In the genomic region with DNA sequence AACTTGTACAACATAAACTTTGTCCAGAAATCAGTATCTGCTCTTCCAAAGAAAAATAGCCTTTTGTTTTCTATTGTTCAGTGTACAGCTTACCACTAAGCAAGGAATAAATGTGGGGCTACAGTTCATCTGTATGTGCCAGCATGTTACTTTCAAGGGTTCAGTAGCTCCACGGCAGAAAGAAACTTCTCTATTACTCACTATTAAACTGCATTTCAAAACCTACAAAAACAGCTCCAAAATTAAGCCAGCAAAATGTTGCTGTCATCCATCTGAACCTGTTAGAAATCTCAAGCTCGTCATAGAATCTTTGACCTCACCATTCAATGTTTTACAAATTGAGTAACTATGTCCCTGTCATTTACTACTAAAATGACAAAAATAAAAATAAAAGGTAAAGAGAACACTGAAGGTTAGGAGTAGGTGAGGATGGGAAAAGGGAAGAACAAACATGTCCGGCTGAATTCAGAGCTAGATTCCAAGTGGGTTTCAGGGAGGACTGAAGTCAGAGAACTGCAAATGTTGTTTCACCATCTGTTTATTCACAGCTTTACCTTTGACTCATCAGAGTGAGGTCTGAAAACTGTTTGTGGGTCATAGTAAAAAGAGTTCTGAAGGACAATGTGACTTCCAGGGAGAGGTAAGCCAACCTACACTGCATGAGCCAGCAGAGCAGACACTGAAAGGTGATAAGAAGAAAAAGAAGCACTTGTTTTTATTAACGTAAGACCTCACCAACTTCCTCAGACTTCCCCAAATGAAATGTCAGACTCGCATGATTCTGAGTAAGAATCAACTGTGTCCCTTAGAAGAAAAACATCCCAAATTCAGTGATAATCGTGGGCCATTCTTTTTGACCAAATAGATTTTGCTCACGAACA, we compare ENCODE assay signal across 10 cellular contexts.
DNase-seq lines count a peak whose midpoint lies in the region; ATAC-seq, FAIRE-seq and TF ChIP-seq lines count a peak whose summit lies in the region.
"Had no signal": no experiment of that assay in that cellular context is flagged by ENCODE, and none has a peak within 500 bp of the region (broad histone marks: within the 10 kb centered on the region; RNA-seq: fewer than 3 reads in every experiment).

No MANE protein-coding gene starts in this region.

- peak in 2 of 7 experiments; percentile 20 to 34 for DNase-seq in CD8-positive, alpha-beta T cell
- DNase-seq in breast epithelium (ENCODE audit: low spot score in 2 of 2) (no peak), natural killer cell (no peak), GM12892 (ENCODE audit: insufficient read length) (no peak), UCSD-AML1 (lab: John Stamatoyannopoulos, UW; ENCODE audit: unreplicated experiment) (no peak), HuH-7 (ENCODE audit: low spot score) (no peak)
- DNase-seq: NCI-H2171 had no signal

- H4K20me1 ChIP-seq in Loucy (ENCODE audit: insufficient read depth, low read length, poor library complexity, severe bottlenecking), result peaks cover 7% of the 10 kb centered on the region

- H3K79me2 ChIP-seq in Loucy (ENCODE audit: insufficient read depth, low read length), result peaks cover 53% of the 10 kb centered on the region

- peak overlapping the region; percentile 30 for H3K9ac ChIP-seq in Loucy (ENCODE audit: low read depth, low read length, poor library complexity, severe bottlenecking)

- H3K9me3 ChIP-seq in CD8-positive, alpha-beta T cell (ENCODE audit: low read length), result no peaks in the 10 kb centered on the region
- H3K9me3 ChIP-seq in Loucy (ENCODE audit: insufficient read depth, low read depth, low read length) (no peaks in the 10 kb centered on the region), breast epithelium (no peaks in the 10 kb centered on the region)

- peak overlapping the region; percentile 80 for H3K4me3 Mint-ChIP-seq in CD8-positive, alpha-beta T cell
- peak overlapping the region; percentile 87 for H3K4me3 Mint-ChIP-seq in natural killer cell

- H3K9me2 ChIP-seq in Loucy (replicated peaks; ENCODE audit: low read depth, low read length), result no peaks in the 10 kb centered on the region

- H3K27ac ChIP-seq in CD8-positive, alpha-beta T cell (ENCODE audit: low read depth, low read length), result peak overlapping the region; percentile 48
- peak overlapping the region; percentile 16 to 23 for H3K27ac ChIP-seq in breast epithelium
- H3K27ac ChIP-seq: cardiac muscle cell had no signal

- H3K27ac Mint-ChIP-seq in CD8-positive, alpha-beta T cell, result peak overlapping the region; percentile 92
- peak overlapping the region; percentile 85 to 92 for H3K27ac Mint-ChIP-seq in natural killer cell

- no peaks in the 10 kb centered on the region for H3K36me3 ChIP-seq in CD8-positive, alpha-beta T cell (ENCODE audit: insufficient read depth, low read length)
- H3K36me3 ChIP-seq in Loucy (ENCODE audit: insufficient read depth, low read length) (no peaks in the 10 kb centered on the region), breast epithelium (no peaks in the 10 kb centered on the region)
- H3K36me3 ChIP-seq: cardiac muscle cell had no signal

- H3F3A ChIP-seq in Loucy (ENCODE audit: low read depth), result no peaks in the 10 kb centered on the region

- no peak overlapping the region for H3K4me3 ChIP-seq in CD8-positive, alpha-beta T cell (ENCODE audit: low read depth, low read length)
- H3K4me3 ChIP-seq in Loucy (ENCODE audit: low read length, poor library complexity, severe bottlenecking), result peak overlapping the region; percentile 24
- H3K4me3 ChIP-seq in breast epithelium, result no peak overlapping the region
- H3K4me3 ChIP-seq: cardiac muscle cell had no signal

- H3K4me2 ChIP-seq in Loucy (ENCODE audit: low read depth, low read length, poor library complexity, severe bottlenecking), result peak overlapping the region; percentile 76

- CTCF ChIA-PET in CD8-positive, alpha-beta T cell (lab: Charles Lee), result interaction anchor here (0.6 to 2.2 kb wide), 4 partner anchors 9 to 166 kb away, joined by 3 to 7 read pairs (median 3); no protein-coding TSS in a partner anchor

- TF ChIP-seq CTCF in CD8-positive, alpha-beta T cell (IDR thresholded peaks at IDR 0.05), result no peak
- TF ChIP-seq CTCF in Loucy (conservative IDR thresholded peaks at IDR 0.05; ENCODE audit: low read length), result no peak
- TF ChIP-seq CTCF in breast epithelium (IDR thresholded peaks at IDR 0.05), result no peak
- TF ChIP-seq CTCF in natural killer cell (IDR thresholded peaks at IDR 0.05), result no peak

- H3K27me3 ChIP-seq in CD8-positive, alpha-beta T cell (ENCODE audit: insufficient read depth, low read length), result no peaks in the 10 kb centered on the region
- H3K27me3 ChIP-seq in Loucy (ENCODE audit: insufficient read depth, low read length, poor library complexity, severe bottlenecking) (no peaks in the 10 kb centered on the region), breast epithelium (no peaks in the 10 kb centered on the region)
- H3K27me3 ChIP-seq: cardiac muscle cell had no signal

- ATAC-seq in CD8-positive, alpha-beta T cell, result peak; percentile 71
- peak; percentile 68 to 80 (median 72) for ATAC-seq in natural killer cell
- ATAC-seq in GM21526 (IDR thresholded peaks at IDR 0.05; ENCODE audit: low FRiP score, unreplicated experiment), result no peak

- peaks cover 6% of the 10 kb centered on the region for H3K36me3 Mint-ChIP-seq in CD8-positive, alpha-beta T cell
- H3K36me3 Mint-ChIP-seq in natural killer cell, result no peaks in the 10 kb centered on the region

- no peaks in the 10 kb centered on the region for H3K27me3 Mint-ChIP-seq in CD8-positive, alpha-beta T cell (ENCODE audit: low read depth)
- no peaks in the 10 kb centered on the region for H3K27me3 Mint-ChIP-seq in natural killer cell (ENCODE audit: low read depth in 2 of 2)

- POLR2A ChIA-PET in CD8-positive, alpha-beta T cell (lab: Charles Lee), result interaction anchor here (1.0 to 1.8 kb wide), 5 partner anchors 8 to 64 kb away, joined by 3 to 7 read pairs (median 4); a partner anchor contains a TSS

- peaks cover 67% of the 10 kb centered on the region for H3K4me1 Mint-ChIP-seq in CD8-positive, alpha-beta T cell (ENCODE audit: low read depth)
- H3K4me1 Mint-ChIP-seq in natural killer cell, result peaks cover 61 to 67% of the 10 kb centered on the region in 2 donors

- no peak for FAIRE-seq in GM12892 (lab: Jason Lieb, UNC)

- no peaks in the 10 kb centered on the region for H3K9me3 Mint-ChIP-seq in CD8-positive, alpha-beta T cell
- H3K9me3 Mint-ChIP-seq in natural killer cell, result no peaks in the 10 kb centered on the region

- peaks cover 16% of the 10 kb centered on the region for H3K4me1 ChIP-seq in CD8-positive, alpha-beta T cell (ENCODE audit: insufficient read depth, low read length)
- peaks cover 42% of the 10 kb centered on the region for H3K4me1 ChIP-seq in Loucy (ENCODE audit: insufficient read depth, low read length, poor library complexity, severe bottlenecking)
- no peaks in the 10 kb centered on the region for H3K4me1 ChIP-seq in breast epithelium

- intact Hi-C loops in CD8-positive, alpha-beta T cell (cut with DNase I, micrococcal nuclease), result loop anchor here in 1 of 2 experiments (5.0 kb wide), 2 partner anchors 47 to 58 kb away; no protein-coding TSS in a partner anchor
- intact Hi-C loops in breast epithelium (cut with DNase I; ENCODE audit: low total_unique reads) (no loop called here), natural killer cell (cut with micrococcal nuclease) (loop anchor here (2.0 to 5.0 kb wide), 3 partner anchors 14 to 47 kb away; no protein-coding TSS in a partner anchor)

- no peak overlapping the region for H2AFZ ChIP-seq in Loucy (ENCODE audit: low read length)

- no peak for TF ChIP-seq POLR2A in breast epithelium (IDR thresholded peaks at IDR 0.05)
- TF ChIP-seq POLR2A in GM12892 (IDR thresholded peaks at IDR 0.05; ENCODE audit: low read depth, low read length), result no peak
